ENCODE assay signal across 16 cellular contexts in genomic region chr14:32426028-32426427, GRCh38.
"Had no signal": no experiment of that assay in that cellular context is flagged by ENCODE, and none has a peak within 500 bp of the region (broad histone marks: within the 10 kb centered on the region; RNA-seq: fewer than 3 reads in every experiment).

No MANE protein-coding gene starts in this region.

- H3K4me3 ChIP-seq: body of pancreas, colonic mucosa, esophagus squamous epithelium, psoas muscle, upper lobe of right lung had no signal

- H3K27me3 ChIP-seq: body of pancreas, colonic mucosa, esophagus squamous epithelium, upper lobe of right lung had no signal

- H3K4me1 ChIP-seq: body of pancreas, colonic mucosa, psoas muscle, upper lobe of right lung had no signal

- H3K36me3 ChIP-seq: colonic mucosa, esophagus squamous epithelium, upper lobe of right lung had no signal

- DNase-seq: activated CD4-positive, alpha-beta T cell treated with anti-CD3 and anti-CD28 coated beads, Interleukin-2, amount 10 ng/mL, durations not matched to agents 7 days and 5 days; activated CD8-positive, alpha-beta memory T cell treated with anti-CD3 and anti-CD28 coated beads for 24 hours; activated gamma-delta T cell treated with Interleukin-2 at 50 U/mL for 16 hours; activated naive CD8-positive, alpha-beta T cell treated with anti-CD3 and anti-CD28 coated beads for 36 hours; amygdala; body of pancreas; central memory CD4-positive, alpha-beta T cell; colonic mucosa; esophagus squamous epithelium; hypothalamus; kidney; left ventricle myocardium superior; mesenchymal stem cell; psoas muscle; upper lobe of right lung had no signal

- H3K9me3 ChIP-seq: body of pancreas, colonic mucosa, psoas muscle, upper lobe of right lung had no signal

- ATAC-seq: body of pancreas, left ventricle myocardium superior, psoas muscle, sciatic nerve, upper lobe of right lung had no signal

- H3K27ac ChIP-seq: body of pancreas, colonic mucosa, esophagus squamous epithelium, psoas muscle, upper lobe of right lung had no signal
